16 cellular contexts compared by ENCODE assay signal in genomic region chr2:105405291-105405690, GRCh38. TPM values are rescaled to one million over a fixed set of nuclear protein-coding genes. Genes with fewer than 3 reads are reported as not detected.
DNase-seq lines count a peak whose midpoint lies in the region; ATAC-seq and TF ChIP-seq lines count a peak whose summit lies in the region.
"Had no signal": no experiment of that assay in that cellular context is flagged by ENCODE, and none has a peak within 500 bp of the region (broad histone marks: within the 10 kb centered on the region; RNA-seq: fewer than 3 reads in every experiment).

No MANE protein-coding gene starts in this region.

- H3K9me3 ChIP-seq in AG04450 (ENCODE audit: control insufficient read depth, insufficient read depth, low read length), result no peaks in the 10 kb centered on the region
- H3K9me3 ChIP-seq: SJCRH30 had no signal

- ATAC-seq in GM21619 (IDR thresholded peaks at IDR 0.05; ENCODE audit: unreplicated experiment) (no peak), HG03520 (IDR thresholded peaks at IDR 0.05; ENCODE audit: unreplicated experiment) (no peak)
- ATAC-seq: K562; stimulated activated effector memory CD8-positive, alpha-beta T cell treated with anti-CD3 and anti-CD28 coated beads, Interleukin-12 subunit alpha, Interleukin-12 subunit beta, amount 100 ng/mL, for 72 hours had no signal

- intact Hi-C loops in activated naive CD4-positive, alpha-beta T cell treated with anti-CD3 and anti-CD28 coated beads for 36 hours (cut with micrococcal nuclease), result no loop called here

- no peaks in the 10 kb centered on the region for H3K36me3 Mint-ChIP-seq in mesothelial cell of epicardium
- no peaks in the 10 kb centered on the region for H3K36me3 Mint-ChIP-seq in activated naive CD4-positive, alpha-beta T cell treated with anti-CD3 and anti-CD28 coated beads for 36 hours (ENCODE audit: low read depth)
- H3K36me3 Mint-ChIP-seq: stimulated activated effector memory CD8-positive, alpha-beta T cell treated with anti-CD3 and anti-CD28 coated beads, Interleukin-12 subunit alpha, Interleukin-12 subunit beta, amount 100 ng/mL, for 72 hours had no signal

- no peak for TF ChIP-seq CTCF in AG04450 (IDR thresholded peaks at IDR 0.05; ENCODE audit: low read depth, low read length)
- no peak for TF ChIP-seq CTCF in choroid plexus epithelial cell (conservative IDR thresholded peaks at IDR 0.05; ENCODE audit: low read depth, low read length)
- no peak for TF ChIP-seq CTCF in mesothelial cell of epicardium (IDR thresholded peaks at IDR 0.05; ENCODE audit: unreplicated experiment)

- H3K27me3 Mint-ChIP-seq in mesothelial cell of epicardium (ENCODE audit: low read depth), result no peaks in the 10 kb centered on the region
- peaks cover 3% of the 10 kb centered on the region for H3K27me3 Mint-ChIP-seq in activated naive CD4-positive, alpha-beta T cell treated with anti-CD3 and anti-CD28 coated beads for 36 hours (ENCODE audit: low read depth)

- no peak for DNase-seq in AG04450 (ENCODE audit: low read depth, low spot score)
- peak; percentile 61 for DNase-seq in choroid plexus epithelial cell (ENCODE audit: low read depth)
- no peak for DNase-seq in mesothelial cell of epicardium (ENCODE audit: low spot score in 2 of 2, unreplicated experiment in 2 of 2)
- no peak for DNase-seq in AG08395 (ENCODE audit: low spot score)
- no peak for DNase-seq in activated naive CD4-positive, alpha-beta T cell treated with anti-CD3 and anti-CD28 coated beads for 36 hours
- DNase-seq: activated CD4-positive, alpha-beta memory T cell treated with anti-CD3 and anti-CD28 coated beads, Interleukin-2, amount 10 ng/mL, durations not matched to agents 7 days and 5 days; activated effector memory CD4-positive, alpha-beta T cell treated with Interleukin-2 at 50 U/mL for 16 hours; central memory CD4-positive, alpha-beta T cell; NCI-H2029; stimulated activated CD4-positive, alpha-beta T cell treated with anti-CD3 and anti-CD28 coated beads, Interleukin-4, amount 100 ng/mL, for 1 hour had no signal

- H3K4me1 Mint-ChIP-seq in mesothelial cell of epicardium, result peaks cover 26% of the 10 kb centered on the region
- H3K4me1 Mint-ChIP-seq in activated naive CD4-positive, alpha-beta T cell treated with anti-CD3 and anti-CD28 coated beads for 36 hours (ENCODE audit: low read depth), result no peaks in the 10 kb centered on the region
- H3K4me1 Mint-ChIP-seq: activated CD4-positive, alpha-beta memory T cell treated with anti-CD3 and anti-CD28 coated beads, Interleukin-2, amount 10 ng/mL, durations not matched to agents 7 days and 5 days; stimulated activated effector memory CD8-positive, alpha-beta T cell treated with anti-CD3 and anti-CD28 coated beads, Interleukin-12 subunit alpha, Interleukin-12 subunit beta, amount 100 ng/mL, for 72 hours had no signal

- H3K27ac ChIP-seq in AG04450 (ENCODE audit: low read depth, low read length), result peak overlapping the region; percentile 32
- H3K27ac ChIP-seq: SJCRH30 had no signal

- CTCF ChIA-PET in AG04450 (lab: Charles Lee), result no interaction called here
- CTCF ChIA-PET in activated naive CD4-positive, alpha-beta T cell treated with anti-CD3 and anti-CD28 coated beads for 36 hours (lab: Charles Lee), result no interaction called here

- TF ChIP-seq EP300 in Ishikawa (IDR thresholded peaks at IDR 0.05; ENCODE audit: borderline replicate concordance), result no peak

- H3K9me3 Mint-ChIP-seq in mesothelial cell of epicardium, result no peaks in the 10 kb centered on the region
- H3K9me3 Mint-ChIP-seq in activated naive CD4-positive, alpha-beta T cell treated with anti-CD3 and anti-CD28 coated beads for 36 hours, result no peaks in the 10 kb centered on the region
- H3K9me3 Mint-ChIP-seq: activated CD4-positive, alpha-beta memory T cell treated with anti-CD3 and anti-CD28 coated beads, Interleukin-2, amount 10 ng/mL, durations not matched to agents 7 days and 5 days; stimulated activated effector memory CD8-positive, alpha-beta T cell treated with anti-CD3 and anti-CD28 coated beads, Interleukin-12 subunit alpha, Interleukin-12 subunit beta, amount 100 ng/mL, for 72 hours had no signal

- peak overlapping the region; percentile 51 for H3K27ac Mint-ChIP-seq in mesothelial cell of epicardium
- H3K27ac Mint-ChIP-seq in activated naive CD4-positive, alpha-beta T cell treated with anti-CD3 and anti-CD28 coated beads for 36 hours, result no peak overlapping the region
- H3K27ac Mint-ChIP-seq: activated CD4-positive, alpha-beta memory T cell treated with anti-CD3 and anti-CD28 coated beads, Interleukin-2, amount 10 ng/mL, durations not matched to agents 7 days and 5 days; stimulated activated effector memory CD8-positive, alpha-beta T cell treated with anti-CD3 and anti-CD28 coated beads, Interleukin-12 subunit alpha, Interleukin-12 subunit beta, amount 100 ng/mL, for 72 hours had no signal

- H3K4me3 Mint-ChIP-seq in mesothelial cell of epicardium, result no peak overlapping the region
- H3K4me3 Mint-ChIP-seq in activated naive CD4-positive, alpha-beta T cell treated with anti-CD3 and anti-CD28 coated beads for 36 hours, result no peak overlapping the region
- H3K4me3 Mint-ChIP-seq: activated CD4-positive, alpha-beta memory T cell treated with anti-CD3 and anti-CD28 coated beads, Interleukin-2, amount 10 ng/mL, durations not matched to agents 7 days and 5 days; stimulated activated effector memory CD8-positive, alpha-beta T cell treated with anti-CD3 and anti-CD28 coated beads, Interleukin-12 subunit alpha, Interleukin-12 subunit beta, amount 100 ng/mL, for 72 hours had no signal

- no peak overlapping the region for H3K4me3 ChIP-seq in AG04450 (ENCODE audit: low read depth, low read length)
- H3K4me3 ChIP-seq in choroid plexus epithelial cell (ENCODE audit: low read depth, low read length), result no peak overlapping the region
- H3K4me3 ChIP-seq: K562, SJCRH30 had no signal

- H3K27me3 ChIP-seq in AG04450 (ENCODE audit: control insufficient read depth, insufficient read depth, low read length), result no peaks in the 10 kb centered on the region
- H3K27me3 ChIP-seq: SJCRH30 had no signal

- no peak for TF ChIP-seq RAD21 in Ishikawa (IDR thresholded peaks at IDR 0.05; ENCODE audit: low read depth)

- POLR2A ChIA-PET in AG04450 (lab: Yijun Ruan, JAX), result no interaction called here

TF ChIP-seq in Ishikawa, 13 proteins besides CTCF, POLR2A, EP300 and RAD21:
- TF ChIP-seq NFIC (IDR thresholded peaks at IDR 0.05), result no peak
- no peak for TF ChIP-seq REST (IDR thresholded peaks at IDR 0.05; ENCODE audit: low read depth)
- no peak for TF ChIP-seq EGR1 (IDR thresholded peaks at IDR 0.05)
- TF ChIP-seq, protein P1, sequence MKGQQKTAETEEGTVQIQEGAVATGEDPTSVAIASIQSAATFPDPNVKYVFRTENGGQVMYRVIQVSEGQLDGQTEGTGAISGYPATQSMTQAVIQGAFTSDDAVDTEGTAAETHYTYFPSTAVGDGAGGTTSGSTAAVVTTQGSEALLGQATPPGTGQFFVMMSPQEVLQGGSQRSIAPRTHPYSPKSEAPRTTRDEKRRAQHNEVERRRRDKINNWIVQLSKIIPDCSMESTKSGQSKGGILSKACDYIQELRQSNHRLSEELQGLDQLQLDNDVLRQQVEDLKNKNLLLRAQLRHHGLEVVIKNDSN (IDR thresholded peaks at IDR 0.05), result no peak
- TF ChIP-seq ZBTB7A (IDR thresholded peaks at IDR 0.05; ENCODE audit: low read depth), result no peak
- no peak for TF ChIP-seq CREB1 (IDR thresholded peaks at IDR 0.05; ENCODE audit: low read depth)
- peak; percentile 43; the same call in 1 of the 2 replicates for TF ChIP-seq YY1 (IDR thresholded peaks at IDR 0.05; ENCODE audit: low read depth)
- TF ChIP-seq TEAD4 (IDR thresholded peaks at IDR 0.05), result peak; percentile 78
- TF ChIP-seq, protein P2, sequence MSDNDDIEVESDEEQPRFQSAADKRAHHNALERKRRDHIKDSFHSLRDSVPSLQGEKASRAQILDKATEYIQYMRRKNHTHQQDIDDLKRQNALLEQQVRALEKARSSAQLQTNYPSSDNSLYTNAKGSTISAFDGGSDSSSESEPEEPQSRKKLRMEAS (IDR thresholded peaks at IDR 0.05), result no peak
- no peak for TF ChIP-seq FOXM1 (IDR thresholded peaks at IDR 0.05; ENCODE audit: borderline replicate concordance, low read depth)
- TF ChIP-seq CEBPB (IDR thresholded peaks at IDR 0.05), result no peak
- TF ChIP-seq TCF12 (IDR thresholded peaks at IDR 0.05; ENCODE audit: low read depth), result no peak
- no peak for TF ChIP-seq TAF1 (IDR thresholded peaks at IDR 0.05; ENCODE audit: low read depth)

RNA-seq across cellular contexts. Expression of gene FHL2, which starts 6.4 kb away (rescaled TPM):
- polyA plus RNA-seq in AG04450 (2011; rRNA removed), result 497 and 555 TPM in 2 replicates
- 400 and 514 TPM in 2 replicates for polyA minus RNA-seq in AG04450 (2011; rRNA and poly(A)+ RNA removed)
- 32.3 to 37.9 TPM (median 36.4 TPM) in 3 replicates for total RNA-seq in mesothelial cell of epicardium
- total RNA-seq in activated naive CD4-positive, alpha-beta T cell treated with anti-CD3 and anti-CD28 coated beads for 36 hours, result 1 to 10 TPM; 1.6 to 1.8 TPM

Comparison
In these comparisons a context has a peak if more than half of its experiments do, and no peak if none do; other contexts are left out.
1. RNA of gene FHL2, which starts 6.4 kb away (total RNA-seq): 32.3 to 37.9 TPM in mesothelial cell of epicardium; 1.6 to 1.8 TPM in activated naive CD4-positive, alpha-beta T cell treated with anti-CD3 and anti-CD28 coated beads for 36 hours; every median in the first group is over 10 times any median in the second.